ENCODE assay signal across 2 cellular contexts in the genomic region with DNA sequence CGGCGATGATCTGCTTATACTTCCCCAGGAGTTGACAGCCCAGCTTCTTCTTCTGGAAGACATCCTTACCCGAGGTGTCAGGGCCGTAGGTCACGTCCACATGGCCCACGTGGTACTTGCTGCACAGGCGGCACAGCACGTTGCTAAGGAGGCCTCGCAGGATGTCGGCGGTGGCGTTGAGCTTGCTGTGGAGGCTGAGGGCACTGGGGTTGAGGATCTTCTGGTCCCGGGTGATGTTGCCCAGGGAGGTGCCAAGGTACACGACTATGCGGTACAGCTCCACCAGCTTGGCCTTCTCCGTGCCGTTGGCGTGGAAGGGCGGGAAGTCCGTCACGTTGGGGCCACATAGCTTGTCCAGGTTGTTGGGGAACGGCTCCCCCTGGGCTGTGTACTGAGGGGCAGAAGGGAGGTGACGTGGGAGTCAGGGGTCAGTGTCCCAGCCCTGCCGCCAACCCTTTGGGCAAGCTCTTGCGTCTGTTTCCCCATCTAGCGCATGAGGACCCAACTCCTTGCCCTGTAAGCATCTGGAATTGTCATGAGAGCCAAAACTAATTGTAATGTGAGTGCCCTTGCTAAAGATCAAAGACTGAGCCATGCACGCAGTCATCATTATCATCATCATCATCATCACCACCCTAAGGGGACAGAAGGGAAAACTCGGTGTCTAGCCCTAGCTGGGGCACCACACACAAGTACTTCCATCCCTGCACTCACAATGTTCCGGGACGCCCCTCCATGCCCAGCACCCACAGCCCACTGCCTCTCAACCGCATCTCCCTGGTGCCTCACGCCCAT.
TF ChIP-seq lines count a peak whose summit lies in the region.

No MANE protein-coding gene starts in this region.

TF ChIP-seq in SK-N-SH, 30 proteins besides CTCF, POLR2A, EP300 and RAD21:
- TF ChIP-seq NFIC (IDR thresholded peaks at IDR 0.05; ENCODE audit: borderline replicate concordance) (no peak), EZH2phosphoT487 (IDR thresholded peaks at IDR 0.05; ENCODE audit: borderline replicate concordance, low read depth) (no peak), FOSL2 (IDR thresholded peaks at IDR 0.05; ENCODE audit: borderline replicate concordance, low read depth) (no peak), ELF1 (IDR thresholded peaks at IDR 0.05) (no peak)

TF ChIP-seq in SK-N-SH treated with all-trans-retinoic acid at 6 μM for 48 hours, 23 proteins besides CTCF, POLR2A, EP300 and RAD21:
- TF ChIP-seq, protein P1, sequence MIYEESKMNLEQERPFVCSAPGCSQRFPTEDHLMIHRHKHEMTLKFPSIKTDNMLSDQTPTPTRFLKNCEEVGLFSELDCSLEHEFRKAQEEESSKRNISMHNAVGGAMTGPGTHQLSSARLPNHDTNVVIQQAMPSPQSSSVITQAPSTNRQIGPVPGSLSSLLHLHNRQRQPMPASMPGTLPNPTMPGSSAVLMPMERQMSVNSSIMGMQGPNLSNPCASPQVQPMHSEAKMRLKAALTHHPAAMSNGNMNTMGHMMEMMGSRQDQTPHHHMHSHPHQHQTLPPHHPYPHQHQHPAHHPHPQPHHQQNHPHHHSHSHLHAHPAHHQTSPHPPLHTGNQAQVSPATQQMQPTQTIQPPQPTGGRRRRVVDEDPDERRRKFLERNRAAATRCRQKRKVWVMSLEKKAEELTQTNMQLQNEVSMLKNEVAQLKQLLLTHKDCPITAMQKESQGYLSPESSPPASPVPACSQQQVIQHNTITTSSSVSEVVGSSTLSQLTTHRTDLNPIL (CRISPR knock-in tag; IDR thresholded peaks at IDR 0.05; ENCODE audit: low read depth): no peak
- no peak for TF ChIP-seq TSHZ2 (CRISPR knock-in tag; IDR thresholded peaks at IDR 0.05)
TF ChIP-seq in SK-N-SH treated with all-trans-retinoic acid at 6 μM for 48 hours: peak in this region for 0.
